In the genomic region with DNA sequence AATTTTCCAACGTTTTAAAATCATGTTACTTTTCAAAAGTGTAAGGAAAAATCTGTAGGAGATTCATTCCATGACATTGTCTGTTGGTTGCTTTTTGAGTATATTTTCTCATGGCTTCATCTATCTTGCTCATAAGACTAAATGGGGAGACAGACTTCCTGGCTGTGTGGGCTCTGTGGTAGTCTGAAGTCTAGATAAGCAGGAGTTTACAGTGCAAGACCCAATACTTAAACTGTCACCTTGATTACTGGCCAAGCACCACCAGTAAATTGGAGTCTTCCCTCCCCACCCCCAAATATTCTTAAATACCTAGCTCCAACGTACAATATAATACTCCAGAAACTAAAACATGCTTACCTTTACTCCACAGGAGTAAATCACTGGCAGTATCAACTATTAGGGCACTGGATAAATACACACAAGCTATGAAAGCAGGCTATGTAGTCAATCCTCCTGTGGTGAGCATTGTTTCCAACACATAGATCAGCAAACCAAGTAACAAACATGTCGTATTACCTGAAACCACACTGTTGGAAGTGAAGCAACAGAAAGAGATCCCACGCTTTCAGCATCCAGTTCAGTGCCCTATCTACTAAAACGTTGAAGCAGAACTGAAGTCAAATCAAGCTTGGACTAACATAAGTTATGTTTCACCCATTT, we compare ENCODE assay signal across 12 cellular contexts. TPM values are rescaled to one million over a fixed set of nuclear protein-coding genes. Genes with fewer than 3 reads are reported as not detected.
A peak's percentile ranks its signal among the peaks of the same experiment; 100 is the strongest.
DNase-seq lines count a peak whose midpoint lies in the region; ATAC-seq and TF ChIP-seq lines count a peak whose summit lies in the region.
"Had no signal": no experiment of that assay in that cellular context is flagged by ENCODE, and none has a peak within 500 bp of the region (broad histone marks: within the 10 kb centered on the region; RNA-seq: fewer than 3 reads in every experiment).

No MANE protein-coding gene starts in this region.

- peaks cover 96% of the 10 kb centered on the region for H4K20me1 ChIP-seq in KMS-11 (ENCODE audit: insufficient read depth)

- peaks cover 81% of the 10 kb centered on the region for H3K4me1 ChIP-seq in CD8-positive, alpha-beta T cell (ENCODE audit: insufficient read depth, low read length)
- H3K4me1 ChIP-seq in KMS-11 (ENCODE audit: low read depth, poor library complexity, severe bottlenecking) (peaks cover 86% of the 10 kb centered on the region), breast epithelium (peaks cover 0 to 23% of the 10 kb centered on the region in 2 donors)

- H3K36me3 ChIP-seq in CD8-positive, alpha-beta T cell (ENCODE audit: insufficient read depth, low read length), result no peaks in the 10 kb centered on the region
- H3K36me3 ChIP-seq in KMS-11 (ENCODE audit: insufficient read depth) (peaks cover 26% of the 10 kb centered on the region; the same call in 1 of the 2 replicates), breast epithelium (no peaks in the 10 kb centered on the region)

- no peak overlapping the region for H3K27ac ChIP-seq in CD8-positive, alpha-beta T cell (ENCODE audit: low read depth, low read length)
- H3K27ac ChIP-seq in KMS-11 (no peak overlapping the region), breast epithelium (peak overlapping the region in 1 of 2 donors; percentile 13)

- no peaks in the 10 kb centered on the region for H3K27me3 Mint-ChIP-seq in CD8-positive, alpha-beta T cell (ENCODE audit: low read depth)
- no peaks in the 10 kb centered on the region for H3K27me3 Mint-ChIP-seq in activated naive CD8-positive, alpha-beta T cell
- H3K27me3 Mint-ChIP-seq in naive thymus-derived CD8-positive, alpha-beta T cell, result no peaks in the 10 kb centered on the region
- H3K27me3 Mint-ChIP-seq: dendritic cell treated with granulocyte-macrophage colony-stimulating factor and Interleukin-4, amounts not matched to agents 40 ng/mL and 50 ng/mL, for 4 days had no signal

- H3K9ac ChIP-seq in KMS-11, result no peak overlapping the region

- no peak for DNase-seq in CD8-positive, alpha-beta T cell
- DNase-seq in naive thymus-derived CD8-positive, alpha-beta T cell, result no peak
- DNase-seq in 8988T, result no peak
- no peak for DNase-seq in breast epithelium (ENCODE audit: low spot score in 2 of 2)
- no peak for DNase-seq in NCI-H2081 treated with DMSO at 0.1 percent for 48 hours (lab: John Stamatoyannopoulos, UW)
- DNase-seq: Calu3, GOT3, NCI-H2029, nucleus accumbens had no signal

- no peak for TF ChIP-seq CTCF in CD8-positive, alpha-beta T cell (IDR thresholded peaks at IDR 0.05)
- no peak for TF ChIP-seq CTCF in KMS-11 (conservative IDR thresholded peaks at IDR 0.05; ENCODE audit: low read depth, low read length)
- TF ChIP-seq CTCF in breast epithelium (IDR thresholded peaks at IDR 0.05), result no peak

- peak overlapping the region; percentile 97; the same call in 1 of the 2 replicates for H3K4me2 ChIP-seq in KMS-11

- H3K36me3 Mint-ChIP-seq in CD8-positive, alpha-beta T cell, result peaks cover 65% of the 10 kb centered on the region
- H3K36me3 Mint-ChIP-seq in activated naive CD8-positive, alpha-beta T cell, result peaks cover 19% of the 10 kb centered on the region
- peaks cover 2 to 80% (median 16%) of the 10 kb centered on the region in 3 donors for H3K36me3 Mint-ChIP-seq in naive thymus-derived CD8-positive, alpha-beta T cell

- H3K79me2 ChIP-seq in KMS-11 (ENCODE audit: insufficient read depth, low read depth), result peaks cover 99% of the 10 kb centered on the region

- peak; percentile 51 for ATAC-seq in CD8-positive, alpha-beta T cell
- ATAC-seq in naive thymus-derived CD8-positive, alpha-beta T cell, result peak; percentile 43 to 44

- H2AFZ ChIP-seq in KMS-11 (ENCODE audit: low read depth), result no peak overlapping the region

- intact Hi-C loops in CD8-positive, alpha-beta T cell (cut with DNase I, micrococcal nuclease), result loop anchor here in 1 of 2 experiments (10.0 kb wide), 1 partner anchor 917 kb away; the partner anchor contains the start of gene COQ2
- intact Hi-C loops in breast epithelium (cut with DNase I; ENCODE audit: low total_unique reads), result no loop called here

- H3K4me3 ChIP-seq in CD8-positive, alpha-beta T cell (ENCODE audit: low read depth, low read length), result no peak overlapping the region
- H3K4me3 ChIP-seq in KMS-11 (IDR thresholded peaks at IDR 0.05; ENCODE audit: insufficient read depth, low read depth, low read length) (no peak overlapping the region), breast epithelium (no peak overlapping the region)

- H3K9me3 Mint-ChIP-seq in CD8-positive, alpha-beta T cell, result no peaks in the 10 kb centered on the region
- H3K9me3 Mint-ChIP-seq in activated naive CD8-positive, alpha-beta T cell (ENCODE audit: low read depth), result no peaks in the 10 kb centered on the region
- H3K9me3 Mint-ChIP-seq in naive thymus-derived CD8-positive, alpha-beta T cell, result no peaks in the 10 kb centered on the region
- H3K9me3 Mint-ChIP-seq: dendritic cell treated with granulocyte-macrophage colony-stimulating factor and Interleukin-4, amounts not matched to agents 40 ng/mL and 50 ng/mL, for 4 days had no signal

- H3K4me1 Mint-ChIP-seq in CD8-positive, alpha-beta T cell (ENCODE audit: low read depth), result peaks cover 88% of the 10 kb centered on the region
- H3K4me1 Mint-ChIP-seq in activated naive CD8-positive, alpha-beta T cell (ENCODE audit: low read depth), result peaks cover 78% of the 10 kb centered on the region
- peaks cover 24 to 91% (median 85%) of the 10 kb centered on the region in 4 donors for H3K4me1 Mint-ChIP-seq in naive thymus-derived CD8-positive, alpha-beta T cell

- H3K27ac Mint-ChIP-seq in CD8-positive, alpha-beta T cell, result peak overlapping the region; percentile 75
- peak overlapping the region; percentile 73 for H3K27ac Mint-ChIP-seq in activated naive CD8-positive, alpha-beta T cell
- H3K27ac Mint-ChIP-seq in naive thymus-derived CD8-positive, alpha-beta T cell, result peak overlapping the region; percentile 26 to 98 (median 62)
- H3K27ac Mint-ChIP-seq: dendritic cell treated with granulocyte-macrophage colony-stimulating factor and Interleukin-4, amounts not matched to agents 40 ng/mL and 50 ng/mL, for 4 days had no signal

- POLR2A ChIA-PET in CD8-positive, alpha-beta T cell (lab: Charles Lee), result interaction anchor here (0.6 to 4.5 kb wide), 4 partner anchors 13 to 62 kb away, joined by 3 to 18 read pairs (median 5); partner anchors contain the start of genes ENOPH1 and HNRNPDL
- POLR2A ChIA-PET in naive thymus-derived CD8-positive, alpha-beta T cell (lab: Charles Lee), result interaction anchor here (0.7 to 1.6 kb wide), 5 partner anchors 12 to 62 kb away, joined by 3 to 10 read pairs (median 4); partner anchors contain the start of gene HNRNPDL

- H3K27me3 ChIP-seq in CD8-positive, alpha-beta T cell (ENCODE audit: insufficient read depth, low read length), result no peaks in the 10 kb centered on the region
- no peaks in the 10 kb centered on the region for H3K27me3 ChIP-seq in KMS-11 (ENCODE audit: insufficient read depth, low read depth)
- H3K27me3 ChIP-seq in breast epithelium, result no peaks in the 10 kb centered on the region

- peak overlapping the region; percentile 59 for H3K4me3 Mint-ChIP-seq in CD8-positive, alpha-beta T cell
- H3K4me3 Mint-ChIP-seq in activated naive CD8-positive, alpha-beta T cell, result peak overlapping the region; percentile 99
- H3K4me3 Mint-ChIP-seq in naive thymus-derived CD8-positive, alpha-beta T cell, result peak overlapping the region in 9 of 10 donors; percentile 34 to 99 (median 67)
- H3K4me3 Mint-ChIP-seq: dendritic cell treated with granulocyte-macrophage colony-stimulating factor and Interleukin-4, amounts not matched to agents 40 ng/mL and 50 ng/mL, for 4 days had no signal

- H3K9me3 ChIP-seq in CD8-positive, alpha-beta T cell (ENCODE audit: low read length), result no peaks in the 10 kb centered on the region
- H3K9me3 ChIP-seq in breast epithelium, result no peaks in the 10 kb centered on the region

- CTCF ChIA-PET in CD8-positive, alpha-beta T cell (lab: Charles Lee), result interaction anchor here (1.0 to 1.8 kb wide), 2 partner anchors 62 to 95 kb away, joined by 3 to 6 read pairs; partner anchors contain the start of gene HNRNPDL

- TF ChIP-seq POLR2A in breast epithelium (IDR thresholded peaks at IDR 0.05), result no peak

RNA-seq across cellular contexts. Expression of gene HNRNPD, which starts 6.2 kb away (rescaled TPM):
- total RNA-seq in CD8-positive, alpha-beta T cell, result 100 to 1,000 TPM; 245 to 248 TPM
- total RNA-seq in naive thymus-derived CD8-positive, alpha-beta T cell, result 100 to 1,000 TPM; 295 to 310 TPM
- polyA plus RNA-seq in naive thymus-derived CD8-positive, alpha-beta T cell, result 100 to 1,000 TPM; 176 to 292 (median 232) TPM
- 100 to 1,000 TPM in 2 of 3 donors, 10 to 100 TPM in 1; 85.1 to 130 (median 122) TPM for total RNA-seq in breast epithelium
